21 cellular contexts compared by ENCODE assay signal in genomic region chr18:59628995-59629394, GRCh38.
DNase-seq lines count a peak whose midpoint lies in the region; ATAC-seq, FAIRE-seq and TF ChIP-seq lines count a peak whose summit lies in the region.
"Had no signal": no experiment of that assay in that cellular context is flagged by ENCODE, and none has a peak within 500 bp of the region (broad histone marks: within the 10 kb centered on the region; RNA-seq: fewer than 3 reads in every experiment).

No MANE protein-coding gene starts in this region.

- DNase-seq in NCI-H510A (lab: John Stamatoyannopoulos, UW) (peak; percentile 14), NCI-H510A treated with DMSO at 0.1 percent for 48 hours (lab: John Stamatoyannopoulos, UW) (no peak), GM12878 (ENCODE audit: low read depth, low spot score) (no peak), myocyte (ENCODE audit: low read depth) (peak; percentile 59), COLO829 (ENCODE audit: low spot score) (no peak), midbrain (lab: John Stamatoyannopoulos, UW) (no peak)
- no peak for DNase-seq in activated T-cell treated with anti-CD3 and anti-CD28 coated beads, Interleukin-2, amount 50 U/mL, for 4 hours
- DNase-seq: AML-193, DMS53, GDM1, Kasumi-1, NCI-H1417, NCI-H1694 treated with DMSO at 0.1 percent for 48 hours, NCI-H2171, NCI-H345, NCI-H526 treated with DMSO at 0.1 percent for 48 hours, T-cell had no signal

- RAD21 ChIA-PET in GM12878 (lab: Charles Lee; ENCODE audit: unreplicated experiment): no interaction called here

- no peak for TF ChIP-seq EP300 in GM12878 (IDR thresholded peaks at IDR 0.05; ENCODE audit: borderline replicate concordance in 1 of 2, control insufficient read depth in 1 of 2, low read depth in 2 of 2, low read length in 2 of 2)

- CTCF ChIA-PET in GM12878 (lab: Yijun Ruan, JAX): interaction anchor here (1.5 kb wide), 1 partner anchor 195 kb away, joined by 5 read pairs; no protein-coding TSS in a partner anchor

- no peak for TF ChIP-seq POLR2A in GM12878 (IDR thresholded peaks at IDR 0.05; ENCODE audit: low read depth, low read length)

- no peak overlapping the region for H3K4me3 ChIP-seq in GM12878

- no peak overlapping the region for H3K27ac ChIP-seq in GM12878 (ENCODE audit: control insufficient read depth, insufficient read depth)
- H3K27ac ChIP-seq: C4-2B, RWPE1 had no signal

- no peaks in the 10 kb centered on the region for H3K9me3 ChIP-seq in GM12878 (replicated peaks; ENCODE audit: control insufficient read depth, insufficient read depth, low read length)

- no peaks in the 10 kb centered on the region for H3K36me3 ChIP-seq in GM12878 (ENCODE audit: control insufficient read depth in 2 of 2, insufficient read depth in 2 of 2, low read length in 1 of 2)

- no peak overlapping the region for H3K4me2 ChIP-seq in GM12878 (ENCODE audit: control insufficient read depth, insufficient read depth)

- TF ChIP-seq RAD21 in GM12878 (IDR thresholded peaks at IDR 0.05; ENCODE audit: insufficient read depth, low read depth, low read length): no peak

- no peak overlapping the region for H3K9ac ChIP-seq in GM12878 (ENCODE audit: control insufficient read depth, insufficient read depth, low read length)

- FAIRE-seq in GM12878 (lab: Jason Lieb, UNC): peak; percentile 47
- FAIRE-seq: H1 had no signal

- intact Hi-C loops in GM12878 (cut with micrococcal nuclease; ENCODE audit: unreplicated experiment): no loop called here

- WGBS in GM12878 (ENCODE audit: insufficient coverage, insufficient replicate concordance, low lambda C conversion rate, missing lambda C conversion rate): 0% methylated on average over 1 of the region's 1 CpG

- H3K79me2 ChIP-seq in GM12878 (ENCODE audit: control insufficient read depth, insufficient read depth, low read length): no peaks in the 10 kb centered on the region

- H3K27me3 Mint-ChIP-seq in activated T-cell treated with anti-CD3 and anti-CD28 coated beads, Interleukin-2, amount 50 U/mL, for 4 hours (ENCODE audit: low read depth): peaks cover 3% of the 10 kb centered on the region

- POLR2A ChIA-PET in GM12878 (lab: Charles Lee): no interaction called here

- SMC1A ChIA-PET in GM12878 (lab: Charles Lee; ENCODE audit: uncharacterized antibody, unreplicated experiment): interaction anchor here (0.9 to 3.3 kb wide), 2 partner anchors 194 kb away, joined by 3 to 35 read pairs; no protein-coding TSS in a partner anchor

- ATAC-seq in GM12878: no peak
- no peak for ATAC-seq in activated T-cell treated with anti-CD3 and anti-CD28 coated beads, Interleukin-2, amount 50 U/mL, for 4 hours
- ATAC-seq: HCT116, T-cell had no signal

- H3K27me3 ChIP-seq in GM12878 (replicated peaks in 1 of 2; ENCODE audit: control insufficient read depth in 2 of 2, insufficient read depth in 2 of 2, low read length in 1 of 2): no peaks in the 10 kb centered on the region; a peak in 3 of 4 replicates

- H4K20me1 ChIP-seq in GM12878 (ENCODE audit: control insufficient read depth, insufficient read depth): no peaks in the 10 kb centered on the region

- in situ Hi-C loops in GM12878 (cut with MboI): no loop called here

- H3K4me1 ChIP-seq in GM12878 (ENCODE audit: control insufficient read depth, insufficient read depth, low read length): no peaks in the 10 kb centered on the region

- peaks cover 14% of the 10 kb centered on the region for H3K9me3 Mint-ChIP-seq in activated T-cell treated with anti-CD3 and anti-CD28 coated beads, Interleukin-2, amount 50 U/mL, for 4 hours
- H3K9me3 Mint-ChIP-seq: T-cell had no signal

- no peaks in the 10 kb centered on the region for H3K4me1 Mint-ChIP-seq in activated T-cell treated with anti-CD3 and anti-CD28 coated beads, Interleukin-2, amount 50 U/mL, for 4 hours (ENCODE audit: low read depth)
- H3K4me1 Mint-ChIP-seq: T-cell had no signal

- no peak overlapping the region for H2AFZ ChIP-seq in GM12878 (ENCODE audit: control insufficient read depth, low read depth, low read length)

- no peak for TF ChIP-seq CTCF in GM12878 (IDR thresholded peaks at IDR 0.05 in 2 of 3, conservative IDR thresholded peaks at IDR 0.05 in 1 of 3; ENCODE audit: control insufficient read depth in 2 of 3, extremely low read depth in 1 of 3, insufficient read depth in 1 of 3, low read depth in 3 of 3, low read length in 3 of 3)

- H3K4me3 Mint-ChIP-seq in activated T-cell treated with anti-CD3 and anti-CD28 coated beads, Interleukin-2, amount 50 U/mL, for 4 hours: no peak overlapping the region
- H3K4me3 Mint-ChIP-seq: T-cell had no signal

- no TSS peak for BruUV-seq in GM12878 (replicated peaks; lab: Mats Ljungman, UMichigan)

- no peaks in the 10 kb centered on the region for H3K36me3 Mint-ChIP-seq in activated T-cell treated with anti-CD3 and anti-CD28 coated beads, Interleukin-2, amount 50 U/mL, for 4 hours (ENCODE audit: insufficient read depth)
- H3K36me3 Mint-ChIP-seq: T-cell had no signal

TF ChIP-seq in GM12878, 131 proteins besides CTCF, POLR2A, EP300 and RAD21 (continues in another document):
- TF ChIP-seq NR2F1 (conservative IDR thresholded peaks at IDR 0.05): no peak
- no peak for TF ChIP-seq KAT2A (conservative IDR thresholded peaks at IDR 0.05; ENCODE audit: control insufficient read depth, low read depth, low read length)
- no peak for TF ChIP-seq MXI1 (IDR thresholded peaks at IDR 0.05; ENCODE audit: low read depth, low read length)
- TF ChIP-seq ZNF24 (IDR thresholded peaks at IDR 0.05): no peak
- TF ChIP-seq RAD51 (IDR thresholded peaks at IDR 0.05): no peak
- no peak for TF ChIP-seq SKIL (IDR thresholded peaks at IDR 0.05; ENCODE audit: low read depth, poor library complexity, severe bottlenecking)
- TF ChIP-seq TCF3 (IDR thresholded peaks at IDR 0.05; ENCODE audit: borderline replicate concordance, insufficient read depth, low read depth, low read length): no peak
- TF ChIP-seq ATF7 (IDR thresholded peaks at IDR 0.05; ENCODE audit: low read depth): no peak
- TF ChIP-seq JUNB (IDR thresholded peaks at IDR 0.05): no peak
- TF ChIP-seq EED (IDR thresholded peaks at IDR 0.05; ENCODE audit: low read depth): no peak
- TF ChIP-seq ELK1 (IDR thresholded peaks at IDR 0.05; ENCODE audit: low read depth, low read length): no peak
- TF ChIP-seq CBX3 (IDR thresholded peaks at IDR 0.05; ENCODE audit: borderline replicate concordance, low read depth): no peak
- TF ChIP-seq NKRF (conservative IDR thresholded peaks at IDR 0.05): no peak
- TF ChIP-seq BCL3 (IDR thresholded peaks at IDR 0.05; ENCODE audit: borderline replicate concordance, insufficient read depth, low read depth, low read length, poor library complexity, severe bottlenecking): no peak
- TF ChIP-seq TBL1XR1 (IDR thresholded peaks at IDR 0.05; ENCODE audit: low read depth, low read length): no peak
- TF ChIP-seq FOXM1 (IDR thresholded peaks at IDR 0.05; ENCODE audit: low read depth, low read length): no peak
- no peak for TF ChIP-seq NFXL1 (IDR thresholded peaks at IDR 0.05; ENCODE audit: borderline replicate concordance)

Comparison
In these comparisons a context has a peak if more than half of its experiments do, and no peak if none do; other contexts are left out.
1. DNase-seq: peak in NCI-H510A (single experiment) and myocyte (single experiment); none in NCI-H510A treated with DMSO at 0.1 percent for 48 hours (single experiment), GM12878 (single experiment), COLO829 (single experiment), activated T-cell treated with anti-CD3 and anti-CD28 coated beads, Interleukin-2, amount 50 U/mL, for 4 hours (single experiment) and midbrain (single experiment).